Comparison of ENCODE assay signal across 13 cellular contexts in the genomic region with DNA sequence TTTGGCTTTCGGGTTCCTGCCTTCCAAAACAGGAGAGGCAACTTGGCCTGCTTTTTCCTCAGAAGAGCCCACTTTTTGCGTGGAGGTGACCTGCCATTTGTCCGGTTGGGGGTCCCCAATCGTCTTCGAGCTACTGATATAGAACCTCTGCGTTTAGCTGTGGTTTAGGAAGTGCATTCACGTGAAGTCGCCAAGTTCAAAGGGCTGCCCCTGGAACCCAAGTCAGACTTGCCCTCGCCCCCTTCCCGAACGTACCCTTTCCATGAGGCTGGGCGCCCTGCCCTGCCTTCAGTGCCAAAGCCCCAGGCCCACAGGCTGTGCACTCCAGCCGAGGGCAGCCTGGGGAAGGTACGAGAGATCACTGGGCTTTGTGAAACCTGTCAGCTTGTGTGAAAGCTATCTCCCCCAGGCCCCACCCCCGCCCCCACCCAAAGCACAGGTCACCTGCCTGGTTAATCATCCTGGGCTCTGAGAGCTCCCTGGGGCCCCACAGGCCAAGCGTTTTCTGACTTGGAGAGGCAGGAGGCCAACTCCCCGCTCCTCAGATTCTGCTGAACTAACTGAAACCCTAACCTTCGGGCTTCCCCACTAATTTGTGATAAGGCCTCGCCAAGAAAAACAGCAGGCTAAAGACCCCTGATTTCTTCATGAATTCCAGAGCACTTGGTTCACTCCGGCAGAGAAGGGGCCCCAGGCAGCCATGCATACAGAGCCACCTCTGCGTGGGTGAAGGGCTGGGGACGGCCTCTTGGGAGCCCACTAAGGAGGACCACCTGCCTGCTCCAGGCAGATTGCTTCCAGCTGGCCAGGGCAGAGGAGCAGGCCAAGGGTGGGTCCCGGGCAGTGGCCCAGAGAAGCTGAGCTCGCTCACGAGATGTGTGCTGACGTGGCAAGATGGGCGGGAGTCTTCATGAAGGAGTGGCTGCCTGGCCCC. TPM values are rescaled to one million over a fixed set of nuclear protein-coding genes. Genes with fewer than 3 reads are reported as not detected.
A peak's percentile ranks its signal among the peaks of the same experiment; 100 is the strongest.
DNase-seq lines count a peak whose midpoint lies in the region; ATAC-seq and TF ChIP-seq lines count a peak whose summit lies in the region.
"Had no signal": no experiment of that assay in that cellular context is flagged by ENCODE, and none has a peak within 500 bp of the region (broad histone marks: within the 10 kb centered on the region; RNA-seq: fewer than 3 reads in every experiment).

No MANE protein-coding gene starts in this region.

- 68 to 69% methylated on average over 25 to 26 of the region's 27 CpGs for WGBS in lower leg skin, 2 donors
- 90% methylated on average over 27 of the region's 27 CpGs for WGBS in thymus

- H3K4me3 Mint-ChIP-seq in activated CD4-positive, alpha-beta memory T cell treated with anti-CD3 and anti-CD28 coated beads, Interleukin-2, amount 10 ng/mL, durations not matched to agents 7 days and 5 days = no peak overlapping the region
- H3K4me3 Mint-ChIP-seq: stimulated activated naive CD8-positive, alpha-beta T cell treated with anti-CD3 and anti-CD28 coated beads, Interleukin-15, Interleukin-2, amounts not matched to agents 100 ng/mL and 50 ng/mL, for 24 hours had no signal

- H3K27me3 ChIP-seq in thymus (ENCODE audit: control insufficient read depth, insufficient read depth) = no peaks in the 10 kb centered on the region

- no peak overlapping the region for H3K27ac Mint-ChIP-seq in activated CD4-positive, alpha-beta memory T cell treated with anti-CD3 and anti-CD28 coated beads, Interleukin-2, amount 10 ng/mL, durations not matched to agents 7 days and 5 days
- H3K27ac Mint-ChIP-seq: stimulated activated naive CD8-positive, alpha-beta T cell treated with anti-CD3 and anti-CD28 coated beads, Interleukin-15, Interleukin-2, amounts not matched to agents 100 ng/mL and 50 ng/mL, for 24 hours had no signal

- POLR2A ChIA-PET in activated CD4-positive, alpha-beta memory T cell treated with anti-CD3 and anti-CD28 coated beads, Interleukin-2, amount 10 ng/mL, durations not matched to agents 7 days and 5 days (lab: Charles Lee) = no interaction called here

- TF ChIP-seq CTCF in fibroblast of mammary gland (conservative IDR thresholded peaks at IDR 0.05; ENCODE audit: control insufficient read depth, insufficient read depth, low read depth, low read length) (no peak), lower leg skin (IDR thresholded peaks at IDR 0.05) (no peak)

- intact Hi-C loops in lower leg skin (cut with DNase I; ENCODE audit: low total_unique reads) = no loop called here

- H3K9me3 Mint-ChIP-seq in activated CD4-positive, alpha-beta memory T cell treated with anti-CD3 and anti-CD28 coated beads, Interleukin-2, amount 10 ng/mL, durations not matched to agents 7 days and 5 days = no peaks in the 10 kb centered on the region
- H3K9me3 Mint-ChIP-seq: stimulated activated naive CD8-positive, alpha-beta T cell treated with anti-CD3 and anti-CD28 coated beads, Interleukin-15, Interleukin-2, amounts not matched to agents 100 ng/mL and 50 ng/mL, for 24 hours had no signal

- no peaks in the 10 kb centered on the region for H3K36me3 ChIP-seq in thymus (ENCODE audit: control insufficient read depth, insufficient read depth)

- no peak for TF ChIP-seq POLR2A in lower leg skin (IDR thresholded peaks at IDR 0.05)

- peak overlapping the region; percentile 31 for H3K27ac ChIP-seq in thymus (ENCODE audit: low read depth)
- H3K27ac ChIP-seq: SK-N-MC, VCaP had no signal

- CTCF ChIA-PET in activated CD4-positive, alpha-beta memory T cell treated with anti-CD3 and anti-CD28 coated beads, Interleukin-2, amount 10 ng/mL, durations not matched to agents 7 days and 5 days (lab: Charles Lee) = no interaction called here

- H3K4me1 ChIP-seq in thymus (ENCODE audit: control insufficient read depth, insufficient read depth, low read length) = no peaks in the 10 kb centered on the region

- H3K27me3 Mint-ChIP-seq in activated CD4-positive, alpha-beta memory T cell treated with anti-CD3 and anti-CD28 coated beads, Interleukin-2, amount 10 ng/mL, durations not matched to agents 7 days and 5 days = no peaks in the 10 kb centered on the region
- H3K27me3 Mint-ChIP-seq: stimulated activated naive CD8-positive, alpha-beta T cell treated with anti-CD3 and anti-CD28 coated beads, Interleukin-15, Interleukin-2, amounts not matched to agents 100 ng/mL and 50 ng/mL, for 24 hours had no signal

- no peaks in the 10 kb centered on the region for H3K4me1 Mint-ChIP-seq in activated CD4-positive, alpha-beta memory T cell treated with anti-CD3 and anti-CD28 coated beads, Interleukin-2, amount 10 ng/mL, durations not matched to agents 7 days and 5 days

- ATAC-seq in GM18867 (IDR thresholded peaks at IDR 0.05; ENCODE audit: unreplicated experiment) = no peak

- peak; percentile 44 for DNase-seq in HK-2 (ENCODE audit: unreplicated experiment)
- DNase-seq in fibroblast of mammary gland (ENCODE audit: low read depth) = peak; percentile 72
- DNase-seq in lower leg skin (ENCODE audit: low spot score in 2 of 2) = peak; percentile 47 to 92
- DNase-seq in central memory CD4-positive, alpha-beta T cell = no peak
- DNase-seq in activated CD4-positive, alpha-beta memory T cell treated with anti-CD3 and anti-CD28 coated beads, Interleukin-2, amount 10 ng/mL, durations not matched to agents 7 days and 5 days = no peak
- no peak for DNase-seq in NCI-H187 (lab: John Stamatoyannopoulos, UW)
- DNase-seq: HCEC 1CT, posterior cingulate gyrus had no signal

- H3K4me3 ChIP-seq in fibroblast of mammary gland (ENCODE audit: control insufficient read depth, low read depth, low read length) = no peak overlapping the region
- H3K4me3 ChIP-seq in lower leg skin (ENCODE audit: low read depth, poor library complexity, severe bottlenecking) = no peak overlapping the region
- H3K4me3 ChIP-seq in thymus (ENCODE audit: low read length) = no peak overlapping the region
- H3K4me3 ChIP-seq: SK-N-MC had no signal

- no peaks in the 10 kb centered on the region for H3K36me3 Mint-ChIP-seq in activated CD4-positive, alpha-beta memory T cell treated with anti-CD3 and anti-CD28 coated beads, Interleukin-2, amount 10 ng/mL, durations not matched to agents 7 days and 5 days (ENCODE audit: low read depth)

- H3K9me3 ChIP-seq in thymus (ENCODE audit: control insufficient read depth) = no peaks in the 10 kb centered on the region

RNA-seq across cellular contexts. Expression of a gene that starts 25.8 kb away (rescaled TPM):
- total RNA-seq in lower leg skin = 1 to 10 TPM in 1 of 4 donors, under 1 TPM in 3; 0.63 to 1.8 (median 0.91) TPM
- polyA plus RNA-seq in thymus = 0.09 TPM
- under 1 TPM; 0.25 to 0.28 TPM for total RNA-seq in activated CD4-positive, alpha-beta memory T cell treated with anti-CD3 and anti-CD28 coated beads, Interleukin-2, amount 10 ng/mL, durations not matched to agents 7 days and 5 days

Comparison
In these comparisons a context has a peak if more than half of its experiments do, and no peak if none do; other contexts are left out.
1. DNase-seq: peak in HK-2 (single experiment), fibroblast of mammary gland (single experiment) and lower leg skin (2 of 2); none in central memory CD4-positive, alpha-beta T cell (single experiment), activated CD4-positive, alpha-beta memory T cell treated with anti-CD3 and anti-CD28 coated beads, Interleukin-2, amount 10 ng/mL, durations not matched to agents 7 days and 5 days (single experiment) and NCI-H187 (0 of 2).